33 cellular contexts compared by ENCODE assay signal in genomic region chr11:70302086-70302752, GRCh38. TPM values are rescaled to one million over a fixed set of nuclear protein-coding genes. Genes with fewer than 3 reads are reported as not detected.
DNase-seq lines count a peak whose midpoint lies in the region; ATAC-seq and TF ChIP-seq lines count a peak whose summit lies in the region.
"Had no signal": no experiment of that assay in that cellular context is flagged by ENCODE, and none has a peak within 500 bp of the region (broad histone marks: within the 10 kb centered on the region; RNA-seq: fewer than 3 reads in every experiment).

No MANE protein-coding gene starts in this region.

- H3K79me2 ChIP-seq in osteoblast (ENCODE audit: insufficient read depth, low read length), result peaks cover 81% of the 10 kb centered on the region

- H3K9me3 ChIP-seq in endodermal cell (ENCODE audit: control insufficient read depth, low read length), result no peaks in the 10 kb centered on the region
- H3K9me3 ChIP-seq in osteoblast (ENCODE audit: low read depth, low read length), result no peaks in the 10 kb centered on the region
- H3K9me3 ChIP-seq: ascending aorta, esophagus squamous epithelium, lower lobe of right lung, MG63, pancreas, uterus had no signal

- H3K36me3 ChIP-seq in endodermal cell (ENCODE audit: control insufficient read depth, insufficient read depth, low read length) (peaks cover 86% of the 10 kb centered on the region), osteoblast (ENCODE audit: insufficient read depth, low read length) (peaks cover 11% of the 10 kb centered on the region)
- H3K36me3 ChIP-seq: pancreas, uterus had no signal

- no peak overlapping the region for H3K4me3 ChIP-seq in endodermal cell (ENCODE audit: low read length)
- H3K4me3 ChIP-seq in osteoblast (ENCODE audit: insufficient read depth, low read length), result no peak overlapping the region
- H3K4me3 ChIP-seq: esophagus squamous epithelium, lower lobe of right lung, MG63, pancreas, PC-9, skin epidermis, uterus had no signal

- H3K27me3 Mint-ChIP-seq in endodermal cell (ENCODE audit: insufficient read depth) (no peaks in the 10 kb centered on the region), Calu3 (ENCODE audit: unreplicated experiment) (no peaks in the 10 kb centered on the region)
- H3K27me3 Mint-ChIP-seq in stimulated activated naive B cell treated with anti-CD40 and anti-IgM and Interleukin-4, amounts not matched to agents 10 μg/mL and 1 μg/mL and 100 μg/mL, for 72 hours, result no peaks in the 10 kb centered on the region
- H3K27me3 Mint-ChIP-seq: activated CD4-positive, alpha-beta T cell treated with anti-CD3 and anti-CD28 coated beads for 36 hours; activated naive CD8-positive, alpha-beta T cell treated with anti-CD3 and anti-CD28 coated beads, Interleukin-2, amount 10 ng/mL, durations not matched to agents 7 days and 5 days; dendritic cell treated with granulocyte-macrophage colony-stimulating factor and Interleukin-4, amounts not matched to agents 40 ng/mL and 50 ng/mL, for 4 days; naive thymus-derived CD8-positive, alpha-beta T cell had no signal

- peak; percentile 56 for DNase-seq in activated effector memory CD4-positive, alpha-beta T cell treated with anti-CD3 and anti-CD28 coated beads, Interleukin-2, amount 50 U/mL, for 16 hours
- DNase-seq in activated effector memory CD4-positive, alpha-beta T cell treated with Interleukin-2 at 50 U/mL for 16 hours, result no peak
- peak; percentile 46 for DNase-seq in RPMI7951 (ENCODE audit: low read depth)
- no peak for DNase-seq in endodermal cell
- no peak for DNase-seq in osteoblast (ENCODE audit: insufficient read length, low spot score, missing footprints)
- no peak for DNase-seq in stimulated activated naive B cell treated with anti-CD40 and anti-IgM and Interleukin-4, amounts not matched to agents 10 μg/mL and 1 μg/mL and 100 μg/mL, for 72 hours
- DNase-seq in Calu3, result no peak
- DNase-seq: 8988T; activated CD4-positive, alpha-beta T cell treated with anti-CD3 and anti-CD28 coated beads for 36 hours; activated gamma-delta T cell; activated naive CD8-positive, alpha-beta T cell treated with anti-CD3 and anti-CD28 coated beads, Interleukin-2, amount 10 ng/mL, durations not matched to agents 7 days and 5 days; CD8-positive, alpha-beta T cell; central memory CD4-positive, alpha-beta T cell; EL; esophagus squamous epithelium; KG1; kidney glomerular epithelial cell; lower lobe of right lung; naive thymus-derived CD8-positive, alpha-beta T cell; NCI-H1105 treated with DMSO at 0.1 percent for 48 hours; NCI-H2081; NCI-H526; NK-92 treated with Interleukin-12 subunit alpha and Interleukin-12 subunit beta, amount 100 ng/mL, for 24 hours; pancreas; PC-9; Right ventricle myocardium superior; stimulated activated naive CD8-positive, alpha-beta T cell treated with anti-CD3 and anti-CD28 coated beads, Interleukin-15, Interleukin-2, amounts not matched to agents 100 U/mL and 50 U/mL, for 24 hours had no signal

- H2AFZ ChIP-seq in osteoblast (ENCODE audit: low read length), result no peak overlapping the region
- H2AFZ ChIP-seq: PC-9 had no signal

- WGBS in endodermal cell (ENCODE audit: insufficient coverage in 1 of 2, insufficient read length in 1 of 2), 2 experiments, result 95 to 96% methylated on average over 5 to 10 of the region's 10 CpGs

- no peak overlapping the region for H3K4me3 Mint-ChIP-seq in endodermal cell
- no peak overlapping the region for H3K4me3 Mint-ChIP-seq in stimulated activated naive B cell treated with anti-CD40 and anti-IgM and Interleukin-4, amounts not matched to agents 10 μg/mL and 1 μg/mL and 100 μg/mL, for 72 hours
- H3K4me3 Mint-ChIP-seq in Calu3 (ENCODE audit: low read depth, unreplicated experiment), result no peak overlapping the region
- H3K4me3 Mint-ChIP-seq: activated CD4-positive, alpha-beta T cell treated with anti-CD3 and anti-CD28 coated beads for 36 hours; activated naive CD8-positive, alpha-beta T cell treated with anti-CD3 and anti-CD28 coated beads, Interleukin-2, amount 10 ng/mL, durations not matched to agents 7 days and 5 days; CD8-positive, alpha-beta T cell; dendritic cell treated with granulocyte-macrophage colony-stimulating factor and Interleukin-4, amounts not matched to agents 40 ng/mL and 50 ng/mL, for 4 days; naive thymus-derived CD8-positive, alpha-beta T cell had no signal

- ATAC-seq in stimulated activated naive B cell treated with anti-CD40 and anti-IgM and Interleukin-4, amounts not matched to agents 10 μg/mL and 1 μg/mL and 100 μg/mL, for 72 hours (replicated peaks), result no peak
- no peak for ATAC-seq in HG03108 (IDR thresholded peaks at IDR 0.05; ENCODE audit: unreplicated experiment)
- ATAC-seq: activated CD4-positive, alpha-beta T cell treated with anti-CD3 and anti-CD28 coated beads for 36 hours; CD8-positive, alpha-beta T cell; naive thymus-derived CD8-positive, alpha-beta T cell; stimulated activated naive CD8-positive, alpha-beta T cell treated with anti-CD3 and anti-CD28 coated beads, Interleukin-15, Interleukin-2, amounts not matched to agents 100 U/mL and 50 U/mL, for 24 hours had no signal

- no peak for TF ChIP-seq CTCF in endodermal cell (conservative IDR thresholded peaks at IDR 0.05)
- TF ChIP-seq CTCF in osteoblast (IDR thresholded peaks at IDR 0.05; ENCODE audit: extremely low read depth, low read depth, low read length), result no peak
- no peak for TF ChIP-seq CTCF in Calu3 (IDR thresholded peaks at IDR 0.05; ENCODE audit: unreplicated experiment)

- no peaks in the 10 kb centered on the region for H3K9me3 Mint-ChIP-seq in endodermal cell
- H3K9me3 Mint-ChIP-seq in stimulated activated naive B cell treated with anti-CD40 and anti-IgM and Interleukin-4, amounts not matched to agents 10 μg/mL and 1 μg/mL and 100 μg/mL, for 72 hours, result no peaks in the 10 kb centered on the region
- no peaks in the 10 kb centered on the region for H3K9me3 Mint-ChIP-seq in Calu3 (ENCODE audit: low read depth, unreplicated experiment)
- H3K9me3 Mint-ChIP-seq: activated naive CD8-positive, alpha-beta T cell treated with anti-CD3 and anti-CD28 coated beads, Interleukin-2, amount 10 ng/mL, durations not matched to agents 7 days and 5 days; CD8-positive, alpha-beta T cell; dendritic cell treated with granulocyte-macrophage colony-stimulating factor and Interleukin-4, amounts not matched to agents 40 ng/mL and 50 ng/mL, for 4 days; naive thymus-derived CD8-positive, alpha-beta T cell had no signal

- H3K27me3 ChIP-seq in endodermal cell (ENCODE audit: control insufficient read depth, insufficient read depth, low read length, poor library complexity, severe bottlenecking), result no peaks in the 10 kb centered on the region
- no peaks in the 10 kb centered on the region for H3K27me3 ChIP-seq in osteoblast (ENCODE audit: insufficient read depth, low read length)
- H3K27me3 ChIP-seq: ascending aorta, esophagus squamous epithelium, MG63, pancreas, uterus had no signal

- no peak overlapping the region for H3K4me2 ChIP-seq in osteoblast (ENCODE audit: insufficient read depth, low read length)
- H3K4me2 ChIP-seq: PC-9 had no signal

- H3K4me1 ChIP-seq in endodermal cell (ENCODE audit: control insufficient read depth, insufficient read depth, low read length) (peaks cover 9% of the 10 kb centered on the region), osteoblast (ENCODE audit: insufficient read depth, low read length) (peaks cover 49% of the 10 kb centered on the region)

- intact Hi-C loops in Calu3 (cut with micrococcal nuclease; ENCODE audit: unreplicated experiment), result no loop called here

- CTCF ChIA-PET in Calu3 (lab: Charles Lee), result no interaction called here

- peaks cover 41% of the 10 kb centered on the region for H4K20me1 ChIP-seq in osteoblast (ENCODE audit: insufficient read depth, low read length)

- no TSS peak for BruUV-seq in Calu3 (replicated peaks; lab: Mats Ljungman, UMichigan)

- H3K27ac ChIP-seq in endodermal cell (ENCODE audit: low read depth, low read length), result no peak overlapping the region
- H3K27ac ChIP-seq in osteoblast (ENCODE audit: low read depth, low read length), result peak overlapping the region; percentile 37
- H3K27ac ChIP-seq: esophagus squamous epithelium, lower lobe of right lung, pancreas, PC-9, skin epidermis had no signal

- H3K36me3 Mint-ChIP-seq in endodermal cell (ENCODE audit: low read depth) (peaks cover 56% of the 10 kb centered on the region), Calu3 (ENCODE audit: insufficient read depth, unreplicated experiment) (peaks cover 20% of the 10 kb centered on the region)
- peaks cover 28 to 48% of the 10 kb centered on the region in 2 donors for H3K36me3 Mint-ChIP-seq in stimulated activated naive B cell treated with anti-CD40 and anti-IgM and Interleukin-4, amounts not matched to agents 10 μg/mL and 1 μg/mL and 100 μg/mL, for 72 hours

- H3K27ac Mint-ChIP-seq in endodermal cell (peak overlapping the region; percentile 78), Calu3 (ENCODE audit: unreplicated experiment) (no peak overlapping the region)
- no peak overlapping the region for H3K27ac Mint-ChIP-seq in stimulated activated naive B cell treated with anti-CD40 and anti-IgM and Interleukin-4, amounts not matched to agents 10 μg/mL and 1 μg/mL and 100 μg/mL, for 72 hours
- H3K27ac Mint-ChIP-seq: activated CD4-positive, alpha-beta T cell treated with anti-CD3 and anti-CD28 coated beads for 36 hours; activated naive CD8-positive, alpha-beta T cell treated with anti-CD3 and anti-CD28 coated beads, Interleukin-2, amount 10 ng/mL, durations not matched to agents 7 days and 5 days; CD8-positive, alpha-beta T cell; dendritic cell treated with granulocyte-macrophage colony-stimulating factor and Interleukin-4, amounts not matched to agents 40 ng/mL and 50 ng/mL, for 4 days had no signal

- peaks cover 34% of the 10 kb centered on the region for H3K4me1 Mint-ChIP-seq in endodermal cell
- peaks cover 16 to 38% of the 10 kb centered on the region in 2 donors for H3K4me1 Mint-ChIP-seq in stimulated activated naive B cell treated with anti-CD40 and anti-IgM and Interleukin-4, amounts not matched to agents 10 μg/mL and 1 μg/mL and 100 μg/mL, for 72 hours
- peaks cover 44% of the 10 kb centered on the region for H3K4me1 Mint-ChIP-seq in Calu3 (ENCODE audit: low read depth, unreplicated experiment)

- H3K9ac ChIP-seq in endodermal cell (ENCODE audit: extremely low read depth, low read length, poor library complexity, severe bottlenecking), result no peak overlapping the region

RNA-seq across cellular contexts. Expression of gene PPFIA1, which starts 31.7 kb away (rescaled TPM):
- total RNA-seq in RPMI7951 (2014; rRNA removed; shearing (Covaris generic)), result 17.3 and 23.8 TPM in 2 replicates
- total RNA-seq in endodermal cell, result 100 to 1,000 TPM; 105 to 118 TPM
- polyA plus RNA-seq in endodermal cell (2013, experiment 1 of 2), result 47.1 TPM
- 42.1 TPM for polyA plus RNA-seq in endodermal cell (2013, experiment 2 of 2)
- total RNA-seq in osteoblast, result 93.7 and 110 TPM in 2 replicates
- 76.5 and 84.0 TPM in 2 replicates for total RNA-seq in Calu3 (2022)

Comparison
In these comparisons a context has a peak if more than half of its experiments do, and no peak if none do; other contexts are left out.
1. DNase-seq: peak in activated effector memory CD4-positive, alpha-beta T cell treated with anti-CD3 and anti-CD28 coated beads, Interleukin-2, amount 50 U/mL, for 16 hours (single experiment) and RPMI7951 (single experiment); none in activated effector memory CD4-positive, alpha-beta T cell treated with Interleukin-2 at 50 U/mL for 16 hours (single experiment), endodermal cell (single experiment), osteoblast (single experiment), stimulated activated naive B cell treated with anti-CD40 and anti-IgM and Interleukin-4, amounts not matched to agents 10 μg/mL and 1 μg/mL and 100 μg/mL, for 72 hours (single experiment) and Calu3 (single experiment).